25 cellular contexts compared by ENCODE assay signal in the genomic region with DNA sequence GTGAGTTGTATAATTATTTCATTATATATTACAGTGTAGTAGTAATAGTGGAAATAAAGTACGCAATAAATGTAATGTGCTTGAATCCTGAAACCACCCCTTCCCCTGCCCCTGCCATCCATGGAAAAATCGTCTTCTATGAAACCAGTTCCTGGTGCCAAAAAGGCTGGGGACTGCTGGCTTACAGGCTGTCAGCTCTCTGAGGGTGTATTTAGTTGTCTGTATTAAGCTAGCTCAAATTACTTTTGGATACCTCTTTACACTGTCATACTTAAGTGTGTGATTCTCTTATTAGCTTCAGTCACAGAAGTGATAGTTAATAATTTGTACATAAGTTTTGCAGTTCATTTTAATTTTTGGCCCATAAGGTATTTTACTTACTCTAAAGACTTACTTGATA.
"Had no signal": no experiment of that assay in that cellular context is flagged by ENCODE, and none has a peak within 500 bp of the region (broad histone marks: within the 10 kb centered on the region; RNA-seq: fewer than 3 reads in every experiment).

No MANE protein-coding gene starts in this region.

- H3K4me3 ChIP-seq: K562, SJSA1, SK-N-MC had no signal

- H3K27ac ChIP-seq: HL-60, KMS-11, RWPE1, SJSA1, SK-N-MC had no signal

- FAIRE-seq: HTR-8/SVneo, K562 had no signal

- ATAC-seq: K562, Panc1, PC-3 had no signal

- DNase-seq: Kasumi-1; MM.1S; NCI-H1092 treated with DMSO at 0.1 percent for 48 hours; NCI-H1436; NCI-H187; NCI-H2029; NCI-H2081 treated with DMSO at 0.1 percent for 48 hours; NCI-H2171; NCI-H226; NCI-H446; NCI-H510A; NCI-H524 treated with DMSO at 0.1 percent for 48 hours; NCI-H69; NCI-H774; NK-92 treated with Interleukin-12 subunit alpha and Interleukin-12 subunit beta, amount 100 ng/mL, for 24 hours; PC-3; SIG-M5 had no signal
